Comparison of ENCODE assay signal across 15 cellular contexts in the genomic region with DNA sequence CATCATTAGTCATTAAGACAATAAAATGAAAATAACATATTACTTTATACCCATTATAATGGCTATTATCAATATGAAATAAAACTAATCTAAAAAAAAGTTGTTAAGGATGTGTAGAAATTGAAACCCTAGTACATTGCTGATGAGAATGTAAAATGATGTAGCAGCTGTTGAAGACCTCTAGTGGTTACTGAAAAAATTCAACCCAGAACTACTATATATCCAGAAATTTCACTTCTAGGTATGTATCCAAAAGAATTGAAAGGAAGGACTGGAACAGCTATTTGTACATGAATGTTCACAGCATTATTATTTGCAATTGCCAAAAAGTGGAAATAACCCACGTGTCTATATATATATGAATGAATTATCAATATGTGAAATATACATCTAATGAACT.
"Had no signal": no experiment of that assay in that cellular context is flagged by ENCODE, and none has a peak within 500 bp of the region (broad histone marks: within the 10 kb centered on the region; RNA-seq: fewer than 3 reads in every experiment).

No MANE protein-coding gene starts in this region.

- DNase-seq: activated CD4-positive, alpha-beta T cell treated with anti-CD3 and anti-CD28 coated beads for 4 hours; activated CD8-positive, alpha-beta memory T cell treated with anti-CD3 and anti-CD28 coated beads, Interleukin-2, amount 50 U/mL, for 4 hours; activated CD8-positive, alpha-beta T cell treated with anti-CD3 and anti-CD28 coated beads for 36 hours; activated T-cell treated with anti-CD3 and anti-CD28 coated beads, Interleukin-2, amount 50 U/mL, for 72 hours; effector CD8-positive, alpha-beta T cell; left ventricle myocardium superior; small intestine; T-helper 1 cell; tibial artery had no signal

- FAIRE-seq: keratinocyte had no signal

- H3K36me3 ChIP-seq: ascending aorta, gastroesophageal sphincter, right atrium auricular region, tibial artery had no signal

- H3K9me3 Mint-ChIP-seq: activated CD8-positive, alpha-beta T cell treated with anti-CD3 and anti-CD28 coated beads for 36 hours; activated T-cell treated with anti-CD3 and anti-CD28 coated beads, Interleukin-2, amount 50 U/mL, for 72 hours had no signal

- H3K9me3 ChIP-seq: ascending aorta, gastroesophageal sphincter, right atrium auricular region, tibial artery had no signal

- H2AFZ ChIP-seq: parathyroid adenoma had no signal

- ATAC-seq: activated CD8-positive, alpha-beta T cell treated with anti-CD3 and anti-CD28 coated beads for 36 hours; activated T-cell treated with anti-CD3 and anti-CD28 coated beads, Interleukin-2, amount 50 U/mL, for 72 hours; gastroesophageal sphincter; left ventricle myocardium superior had no signal

- H3K9ac ChIP-seq: parathyroid adenoma had no signal

- H3K79me2 ChIP-seq: parathyroid adenoma had no signal

- H3K27ac ChIP-seq: ascending aorta, coronary artery, gastroesophageal sphincter, parathyroid adenoma, right atrium auricular region, tibial artery had no signal

- H3K4me1 ChIP-seq: ascending aorta, gastroesophageal sphincter, parathyroid adenoma, right atrium auricular region, tibial artery had no signal

- H3K4me3 ChIP-seq: ascending aorta, coronary artery, gastroesophageal sphincter, right atrium auricular region, tibial artery had no signal

- H3K27me3 ChIP-seq: ascending aorta, gastroesophageal sphincter, right atrium auricular region, tibial artery had no signal

- H3K4me3 Mint-ChIP-seq: activated CD8-positive, alpha-beta T cell treated with anti-CD3 and anti-CD28 coated beads for 36 hours; activated T-cell treated with anti-CD3 and anti-CD28 coated beads, Interleukin-2, amount 50 U/mL, for 72 hours had no signal

- H3K27me3 Mint-ChIP-seq: activated CD8-positive, alpha-beta T cell treated with anti-CD3 and anti-CD28 coated beads for 36 hours had no signal

- H3K27ac Mint-ChIP-seq: activated CD8-positive, alpha-beta T cell treated with anti-CD3 and anti-CD28 coated beads for 36 hours; activated T-cell treated with anti-CD3 and anti-CD28 coated beads, Interleukin-2, amount 50 U/mL, for 72 hours had no signal
